Comparison of ENCODE assay signal across 8 cellular contexts in genomic region chr14:65102441-65103149, GRCh38. TPM values are rescaled to one million over a fixed set of nuclear protein-coding genes. Genes with fewer than 3 reads are reported as not detected.
A peak's percentile ranks its signal among the peaks of the same experiment; 100 is the strongest.
DNase-seq lines count a peak whose midpoint lies in the region; ATAC-seq and TF ChIP-seq lines count a peak whose summit lies in the region.

Gene MAX (minus strand): TSS chr14:65102517. CDS start chr14:65102339, 178 bp downstream.

- peak within 1 kb of the TSS; percentile 91 for H3K4me3 ChIP-seq in mucosa of descending colon

- H3K36me3 Mint-ChIP-seq in IgD-negative memory B cell: no peaks in the 10 kb centered on the region

- peaks cover 17 to 31% (median 27%) of the 10 kb centered on the region in 3 donors for H3K4me1 Mint-ChIP-seq in IgD-negative memory B cell

- no peak for TF ChIP-seq CTCF in mucosa of descending colon (IDR thresholded peaks at IDR 0.05)

- H3K4me1 ChIP-seq in mucosa of descending colon (ENCODE audit: low read depth): peaks cover 11% of the 10 kb centered on the region

- H3K4me3 Mint-ChIP-seq in IgD-negative memory B cell: peak within 1 kb of the TSS; percentile 80 to 100 (median 96)

- intact Hi-C loops in mucosa of descending colon (cut with DNase I, micrococcal nuclease): no loop called here

- H3K27ac ChIP-seq in epithelial cell of prostate: peak within 1 kb of the TSS; percentile 68

- ATAC-seq in GM21528 (IDR thresholded peaks at IDR 0.05; ENCODE audit: low FRiP score, unreplicated experiment): peak; percentile 73
- ATAC-seq in mucosa of descending colon: peak; percentile 91

- no peaks in the 10 kb centered on the region for H3K36me3 ChIP-seq in mucosa of descending colon (ENCODE audit: low read depth)

- peak within 1 kb of the TSS; percentile 82 to 99 (median 97) for H3K27ac Mint-ChIP-seq in IgD-negative memory B cell

- H3K9me3 ChIP-seq in mucosa of descending colon: no peaks in the 10 kb centered on the region

- DNase-seq in DMS 273 (lab: John Stamatoyannopoulos, UW; ENCODE audit: unreplicated experiment) (peak; percentile 100), OCI-M2 (lab: John Stamatoyannopoulos, UW; ENCODE audit: unreplicated experiment) (peak; percentile 93), activated T-cell treated with anti-CD3 and anti-CD28 coated beads for 48 hours (ENCODE audit: low read depth) (peak; percentile 96), epithelial cell of prostate (ENCODE audit: low read depth, low spot score) (peak; percentile 94), mucosa of descending colon (peak; percentile 97 to 99 (median 98))
- peak; percentile 97 for DNase-seq in stimulated activated CD8-positive, alpha-beta memory T cell treated with anti-CD3 and anti-CD28 coated beads, Interleukin-4, amount 100 ng/mL, for 24 hours (ENCODE audit: low read depth)

- no peaks in the 10 kb centered on the region for H3K27me3 Mint-ChIP-seq in IgD-negative memory B cell

- H3K9me3 Mint-ChIP-seq in IgD-negative memory B cell: no peaks in the 10 kb centered on the region

RNA-seq across cellular contexts. Expression of gene MAX, which starts in this region (rescaled TPM):
- 131 TPM for polyA plus RNA-seq in IgD-negative memory B cell
- 100 to 1,000 TPM; 129 to 153 (median 147) TPM for total RNA-seq in mucosa of descending colon

Comparison
In these comparisons a context has a peak if more than half of its experiments do, and no peak if none do; other contexts are left out.
1. Peak in every context shown above with its lines: DNase-seq, ATAC-seq, H3K4me3 ChIP-seq and H3K27ac ChIP-seq.